Comparison of ENCODE assay signal across 28 cellular contexts in genomic region chr17:40926341-40926740, GRCh38. TPM values are rescaled to one million over a fixed set of nuclear protein-coding genes. Genes with fewer than 3 reads are reported as not detected.
"Had no signal": no experiment of that assay in that cellular context is flagged by ENCODE, and none has a peak within 500 bp of the region (broad histone marks: within the 10 kb centered on the region; RNA-seq: fewer than 3 reads in every experiment).

No MANE protein-coding gene starts in this region.

- H3K9me3 ChIP-seq: esophagus squamous epithelium, heart right ventricle, transverse colon, vagina had no signal

- H3K4me3 Mint-ChIP-seq: activated CD4-positive, alpha-beta memory T cell treated with anti-CD3 and anti-CD28 coated beads, Interleukin-2, amount 10 ng/mL, durations not matched to agents 7 days and 5 days; activated naive CD4-positive, alpha-beta T cell treated with anti-CD3 and anti-CD28 coated beads for 36 hours; activated naive CD8-positive, alpha-beta T cell treated with anti-CD3 and anti-CD28 coated beads, Interleukin-2, amount 10 ng/mL, durations not matched to agents 7 days and 5 days; activated T-cell treated with anti-CD3 and anti-CD28 coated beads, Interleukin-2, amount 50 U/mL, for 72 hours; endodermal cell; naive thymus-derived CD8-positive, alpha-beta T cell; neural progenitor cell; stimulated activated effector memory CD8-positive, alpha-beta T cell treated with anti-CD3 and anti-CD28 coated beads, Interleukin-12 subunit alpha, Interleukin-12 subunit beta, amount 100 ng/mL, for 72 hours; stimulated activated naive CD8-positive, alpha-beta T cell treated with anti-CD3 and anti-CD28 coated beads, Interleukin-15, amount 100 ng/mL, for 72 hours had no signal

- H3K4me1 ChIP-seq: transverse colon had no signal

- H3K9me3 Mint-ChIP-seq: activated CD4-positive, alpha-beta memory T cell treated with anti-CD3 and anti-CD28 coated beads, Interleukin-2, amount 10 ng/mL, durations not matched to agents 7 days and 5 days; activated naive CD4-positive, alpha-beta T cell treated with anti-CD3 and anti-CD28 coated beads for 36 hours; activated naive CD8-positive, alpha-beta T cell treated with anti-CD3 and anti-CD28 coated beads, Interleukin-2, amount 10 ng/mL, durations not matched to agents 7 days and 5 days; activated T-cell treated with anti-CD3 and anti-CD28 coated beads, Interleukin-2, amount 50 U/mL, for 72 hours; endodermal cell; naive thymus-derived CD8-positive, alpha-beta T cell; neural progenitor cell; stimulated activated effector memory CD8-positive, alpha-beta T cell treated with anti-CD3 and anti-CD28 coated beads, Interleukin-12 subunit alpha, Interleukin-12 subunit beta, amount 100 ng/mL, for 72 hours; stimulated activated naive CD8-positive, alpha-beta T cell treated with anti-CD3 and anti-CD28 coated beads, Interleukin-15, amount 100 ng/mL, for 72 hours had no signal

- H3K36me3 ChIP-seq: cardiac muscle cell, esophagus squamous epithelium, heart right ventricle, neural progenitor cell, transverse colon, vagina had no signal

- H3K27ac Mint-ChIP-seq: activated CD4-positive, alpha-beta memory T cell treated with anti-CD3 and anti-CD28 coated beads, Interleukin-2, amount 10 ng/mL, durations not matched to agents 7 days and 5 days; activated naive CD4-positive, alpha-beta T cell treated with anti-CD3 and anti-CD28 coated beads for 36 hours; activated naive CD8-positive, alpha-beta T cell treated with anti-CD3 and anti-CD28 coated beads, Interleukin-2, amount 10 ng/mL, durations not matched to agents 7 days and 5 days; activated T-cell treated with anti-CD3 and anti-CD28 coated beads, Interleukin-2, amount 50 U/mL, for 72 hours; endodermal cell; neural progenitor cell; stimulated activated effector memory CD8-positive, alpha-beta T cell treated with anti-CD3 and anti-CD28 coated beads, Interleukin-12 subunit alpha, Interleukin-12 subunit beta, amount 100 ng/mL, for 72 hours; stimulated activated naive CD8-positive, alpha-beta T cell treated with anti-CD3 and anti-CD28 coated beads, Interleukin-15, amount 100 ng/mL, for 72 hours had no signal

- H3K4me1 Mint-ChIP-seq: stimulated activated effector memory CD8-positive, alpha-beta T cell treated with anti-CD3 and anti-CD28 coated beads, Interleukin-12 subunit alpha, Interleukin-12 subunit beta, amount 100 ng/mL, for 72 hours had no signal

- H3K9ac ChIP-seq: neural progenitor cell had no signal

- DNase-seq: activated CD4-positive, alpha-beta memory T cell treated with anti-CD3 and anti-CD28 coated beads, Interleukin-2, amount 10 ng/mL, durations not matched to agents 7 days and 5 days; activated CD4-positive, alpha-beta T cell treated with anti-CD3 and anti-CD28 coated beads for 48 hours; activated CD4-positive, CD25-positive, alpha-beta regulatory T cell; activated effector memory CD4-positive, alpha-beta T cell treated with Interleukin-2 at 50 U/mL for 16 hours; activated naive CD4-positive, alpha-beta T cell treated with anti-CD3 and anti-CD28 coated beads for 36 hours; activated naive CD8-positive, alpha-beta T cell treated with anti-CD3 and anti-CD28 coated beads, Interleukin-2, amount 10 ng/mL, durations not matched to agents 7 days and 5 days; activated T-cell treated with anti-CD3 and anti-CD28 coated beads, Interleukin-2, amount 50 U/mL, for 72 hours; amniotic stem cell; cortex of kidney; endodermal cell; esophagus squamous epithelium; heart right ventricle; naive thymus-derived CD8-positive, alpha-beta T cell; posterior cingulate gyrus; small intestine; stimulated activated CD4-positive, alpha-beta T cell treated with anti-CD3 and anti-CD28 coated beads, Interleukin-2, amount 100 ng/mL, for 24 hours; stimulated activated naive CD8-positive, alpha-beta T cell treated with anti-CD3 and anti-CD28 coated beads, Interleukin-15, amount 100 ng/mL, for 72 hours; transverse colon had no signal

- ATAC-seq: activated T-cell treated with anti-CD3 and anti-CD28 coated beads, Interleukin-2, amount 50 U/mL, for 72 hours; heart right ventricle; left lobe of liver; naive thymus-derived CD8-positive, alpha-beta T cell; sciatic nerve; stimulated activated effector memory CD8-positive, alpha-beta T cell treated with anti-CD3 and anti-CD28 coated beads, Interleukin-12 subunit alpha, Interleukin-12 subunit beta, amount 100 ng/mL, for 72 hours; stimulated activated naive CD8-positive, alpha-beta T cell treated with anti-CD3 and anti-CD28 coated beads, Interleukin-15, amount 100 ng/mL, for 72 hours had no signal

- H3K36me3 Mint-ChIP-seq: activated naive CD8-positive, alpha-beta T cell treated with anti-CD3 and anti-CD28 coated beads, Interleukin-2, amount 10 ng/mL, durations not matched to agents 7 days and 5 days; naive thymus-derived CD8-positive, alpha-beta T cell; neural progenitor cell; stimulated activated effector memory CD8-positive, alpha-beta T cell treated with anti-CD3 and anti-CD28 coated beads, Interleukin-12 subunit alpha, Interleukin-12 subunit beta, amount 100 ng/mL, for 72 hours had no signal

RNA-seq across cellular contexts. Expression of gene KRT23, which starts 11.1 kb away (rescaled TPM):
- total RNA-seq: activated CD4-positive, alpha-beta memory T cell treated with anti-CD3 and anti-CD28 coated beads, Interleukin-2, amount 10 ng/mL, durations not matched to agents 7 days and 5 days; activated naive CD4-positive, alpha-beta T cell treated with anti-CD3 and anti-CD28 coated beads for 36 hours; activated naive CD8-positive, alpha-beta T cell treated with anti-CD3 and anti-CD28 coated beads, Interleukin-2, amount 10 ng/mL, durations not matched to agents 7 days and 5 days; activated T-cell treated with anti-CD3 and anti-CD28 coated beads, Interleukin-2, amount 50 U/mL, for 72 hours; cardiac muscle cell; cerebellum; endodermal cell; naive thymus-derived CD8-positive, alpha-beta T cell had no signal

RNA-seq across cellular contexts. Expression of gene KRT39, which starts 40.4 kb away (rescaled TPM):
- total RNA-seq: activated CD4-positive, alpha-beta memory T cell treated with anti-CD3 and anti-CD28 coated beads, Interleukin-2, amount 10 ng/mL, durations not matched to agents 7 days and 5 days; activated naive CD4-positive, alpha-beta T cell treated with anti-CD3 and anti-CD28 coated beads for 36 hours; activated naive CD8-positive, alpha-beta T cell treated with anti-CD3 and anti-CD28 coated beads, Interleukin-2, amount 10 ng/mL, durations not matched to agents 7 days and 5 days; activated T-cell treated with anti-CD3 and anti-CD28 coated beads, Interleukin-2, amount 50 U/mL, for 72 hours; cardiac muscle cell; cerebellum; endodermal cell; esophagus squamous epithelium; heart right ventricle; kidney epithelial cell; left lobe of liver; lung; naive thymus-derived CD8-positive, alpha-beta T cell; omental fat pad; sciatic nerve; transverse colon; vagina had no signal

RNA-seq across cellular contexts. Expression of gene KRT20, which starts 41.3 kb away (rescaled TPM):
- total RNA-seq: activated CD4-positive, alpha-beta memory T cell treated with anti-CD3 and anti-CD28 coated beads, Interleukin-2, amount 10 ng/mL, durations not matched to agents 7 days and 5 days; activated naive CD4-positive, alpha-beta T cell treated with anti-CD3 and anti-CD28 coated beads for 36 hours; activated naive CD8-positive, alpha-beta T cell treated with anti-CD3 and anti-CD28 coated beads, Interleukin-2, amount 10 ng/mL, durations not matched to agents 7 days and 5 days; activated T-cell treated with anti-CD3 and anti-CD28 coated beads, Interleukin-2, amount 50 U/mL, for 72 hours; cardiac muscle cell; endodermal cell; esophagus squamous epithelium; heart right ventricle; kidney epithelial cell; naive thymus-derived CD8-positive, alpha-beta T cell; omental fat pad; sciatic nerve; vagina had no signal

RNA-seq across cellular contexts. Expression of gene KRT40, which starts 57.8 kb away (rescaled TPM):
- total RNA-seq: activated CD4-positive, alpha-beta memory T cell treated with anti-CD3 and anti-CD28 coated beads, Interleukin-2, amount 10 ng/mL, durations not matched to agents 7 days and 5 days; activated naive CD4-positive, alpha-beta T cell treated with anti-CD3 and anti-CD28 coated beads for 36 hours; activated naive CD8-positive, alpha-beta T cell treated with anti-CD3 and anti-CD28 coated beads, Interleukin-2, amount 10 ng/mL, durations not matched to agents 7 days and 5 days; activated T-cell treated with anti-CD3 and anti-CD28 coated beads, Interleukin-2, amount 50 U/mL, for 72 hours; cardiac muscle cell; cerebellum; endodermal cell; heart right ventricle; kidney epithelial cell; left lobe of liver; lung; naive thymus-derived CD8-positive, alpha-beta T cell; omental fat pad; sciatic nerve; vagina had no signal

RNA-seq across cellular contexts. Expression of gene KRT12, which starts 59.3 kb away (rescaled TPM):
- total RNA-seq: activated CD4-positive, alpha-beta memory T cell treated with anti-CD3 and anti-CD28 coated beads, Interleukin-2, amount 10 ng/mL, durations not matched to agents 7 days and 5 days; activated naive CD4-positive, alpha-beta T cell treated with anti-CD3 and anti-CD28 coated beads for 36 hours; activated naive CD8-positive, alpha-beta T cell treated with anti-CD3 and anti-CD28 coated beads, Interleukin-2, amount 10 ng/mL, durations not matched to agents 7 days and 5 days; activated T-cell treated with anti-CD3 and anti-CD28 coated beads, Interleukin-2, amount 50 U/mL, for 72 hours; cardiac muscle cell; cerebellum; endodermal cell; esophagus squamous epithelium; heart right ventricle; kidney epithelial cell; left lobe of liver; lung; naive thymus-derived CD8-positive, alpha-beta T cell; omental fat pad; sciatic nerve; vagina had no signal
